Comparison of ENCODE assay signal across 8 cellular contexts in the genomic region with DNA sequence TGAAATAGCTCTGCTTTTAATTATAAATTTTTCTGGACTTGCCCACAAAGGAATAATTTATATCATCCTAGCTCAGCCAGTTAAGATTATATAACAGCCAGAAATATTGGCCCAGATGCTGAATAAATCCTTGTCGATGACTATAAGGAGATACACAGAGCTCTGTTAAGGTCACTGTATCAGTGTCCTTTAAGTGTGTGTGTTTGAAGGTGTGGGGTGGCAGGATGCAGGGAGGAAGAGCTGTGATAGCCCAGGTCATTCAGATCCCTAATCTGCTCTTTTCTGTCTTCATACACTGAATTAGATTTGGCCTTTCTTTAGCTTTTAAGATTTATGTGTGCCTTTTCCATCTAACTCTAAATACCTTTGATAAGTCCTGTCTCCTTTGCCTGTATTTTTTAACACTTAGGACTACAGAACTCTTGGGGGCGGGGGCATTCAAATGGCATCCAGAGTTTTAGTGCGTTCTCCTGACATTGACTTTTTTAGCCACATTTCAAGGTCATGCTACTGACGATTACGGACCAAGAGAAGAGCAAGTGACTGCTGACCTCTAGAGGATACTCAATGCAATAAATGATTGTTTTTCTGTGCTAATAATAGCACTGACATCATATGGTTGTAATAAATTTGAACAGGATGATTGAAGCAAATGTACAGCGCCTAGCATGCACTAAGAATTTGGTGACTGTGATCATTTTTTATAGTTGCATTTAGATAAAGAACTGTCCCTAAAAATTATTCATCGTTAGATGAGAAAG.
A peak's percentile ranks its signal among the peaks of the same experiment; 100 is the strongest.
DNase-seq lines count a peak whose midpoint lies in the region; ATAC-seq, FAIRE-seq and TF ChIP-seq lines count a peak whose summit lies in the region.

No MANE protein-coding gene starts in this region.

- H3K36me3 Mint-ChIP-seq in Calu3 (ENCODE audit: insufficient read depth, unreplicated experiment) = no peaks in the 10 kb centered on the region
- H3K36me3 Mint-ChIP-seq in activated naive CD8-positive, alpha-beta T cell treated with anti-CD3 and anti-CD28 coated beads for 36 hours = no peaks in the 10 kb centered on the region

- CTCF ChIA-PET in HEK293 (lab: Yijun Ruan, JAX) (interaction anchor here (0.6 to 1.3 kb wide), 9 partner anchors 8 to 1498 kb away, joined by 3 to 6 read pairs (median 3); no protein-coding TSS in a partner anchor), Calu3 (lab: Charles Lee) (no interaction called here)

- peak; percentile 92 for ATAC-seq in GM18502 (IDR thresholded peaks at IDR 0.05; ENCODE audit: poor library complexity, unreplicated experiment)

- intact Hi-C loops in Calu3 (cut with micrococcal nuclease; ENCODE audit: unreplicated experiment) = no loop called here

- H3K4me3 ChIP-seq in HEK293 (ENCODE audit: low read depth, low read length) (no peak overlapping the region), astrocyte of the spinal cord (ENCODE audit: low read depth, low read length) (no peak overlapping the region), keratinocyte (ENCODE audit: control insufficient read depth in 2 of 3, extremely low read depth in 1 of 3, insufficient read depth in 2 of 3, low read depth in 1 of 3, low read length in 3 of 3) (no peak overlapping the region)

- H3K4me1 Mint-ChIP-seq in Calu3 (ENCODE audit: low read depth, unreplicated experiment) = no peaks in the 10 kb centered on the region
- no peaks in the 10 kb centered on the region for H3K4me1 Mint-ChIP-seq in activated naive CD8-positive, alpha-beta T cell treated with anti-CD3 and anti-CD28 coated beads for 36 hours

- H3K4me1 ChIP-seq in HEK293 (ENCODE audit: control insufficient read depth, insufficient read depth, low read length) = no peaks in the 10 kb centered on the region
- H3K4me1 ChIP-seq in keratinocyte (ENCODE audit: control insufficient read depth, extremely low read depth, insufficient read depth, low read length) = no peaks in the 10 kb centered on the region

- H3K9me3 ChIP-seq in HEK293 (ENCODE audit: control insufficient read depth, insufficient read depth, low read depth, low read length) (no peaks in the 10 kb centered on the region), keratinocyte (ENCODE audit: control insufficient read depth, low read depth, low read length) (no peaks in the 10 kb centered on the region)

- in situ Hi-C loops in astrocyte of the spinal cord (cut with HindIII; ENCODE audit: low sequenced_read_pairs) = no loop called here

- peak; percentile 66 for DNase-seq in NAMALWA (ENCODE audit: low spot score)
- DNase-seq in astrocyte of the spinal cord (ENCODE audit: low read depth, low spot score) = peak; percentile 16
- no peak for DNase-seq in keratinocyte (ENCODE audit: low read depth, low spot score)
- no peak for DNase-seq in Calu3
- DNase-seq in activated CD4-positive, alpha-beta T cell treated with anti-CD3 and anti-CD28 coated beads, Interleukin-2, amount 50 U/mL, for 48 hours = no peak
- no peak for DNase-seq in activated naive CD8-positive, alpha-beta T cell treated with anti-CD3 and anti-CD28 coated beads for 36 hours

- no peaks in the 10 kb centered on the region for H3K9me1 ChIP-seq in keratinocyte (ENCODE audit: control insufficient read depth, extremely low read depth, insufficient read depth, low read length)

- no peaks in the 10 kb centered on the region for H4K20me1 ChIP-seq in keratinocyte (ENCODE audit: control insufficient read depth, extremely low read depth, insufficient read depth, low read length)

- no peak overlapping the region for H3K9ac ChIP-seq in keratinocyte (ENCODE audit: control insufficient read depth, extremely low read depth, insufficient read depth, low read length)

- no peak overlapping the region for H2AFZ ChIP-seq in keratinocyte (ENCODE audit: control insufficient read depth, low read length)

- H3K4me3 Mint-ChIP-seq in Calu3 (ENCODE audit: low read depth, unreplicated experiment) = no peak overlapping the region
- no peak overlapping the region for H3K4me3 Mint-ChIP-seq in activated naive CD8-positive, alpha-beta T cell treated with anti-CD3 and anti-CD28 coated beads for 36 hours

- peaks cover 8% of the 10 kb centered on the region for H3K27me3 Mint-ChIP-seq in Calu3 (ENCODE audit: unreplicated experiment)
- peaks cover 12% of the 10 kb centered on the region for H3K27me3 Mint-ChIP-seq in activated naive CD8-positive, alpha-beta T cell treated with anti-CD3 and anti-CD28 coated beads for 36 hours

- H3K9me3 Mint-ChIP-seq in Calu3 (ENCODE audit: low read depth, unreplicated experiment) = no peaks in the 10 kb centered on the region
- H3K9me3 Mint-ChIP-seq in activated naive CD8-positive, alpha-beta T cell treated with anti-CD3 and anti-CD28 coated beads for 36 hours = no peaks in the 10 kb centered on the region

- peak; percentile 74 for FAIRE-seq in keratinocyte (lab: Jason Lieb, UNC)

- no peak overlapping the region for H3K4me2 ChIP-seq in keratinocyte (ENCODE audit: control insufficient read depth, extremely low read depth, insufficient read depth, low read depth, low read length)

- dilution Hi-C loops in keratinocyte (cut with MboI; ENCODE audit: extremely low pct_ligation_motif_present, low sequenced_read_pairs) = no loop called here

- POLR2A ChIA-PET in HEK293 (lab: Yijun Ruan, JAX) = no interaction called here

- BruUV-seq in Calu3 (replicated peaks; lab: Mats Ljungman, UMichigan) = no TSS peak

- TF ChIP-seq CTCF in HEK293 (tag by site-specific recombination; IDR thresholded peaks at IDR 0.05) (no peak), astrocyte of the spinal cord (IDR thresholded peaks at IDR 0.05; ENCODE audit: low read depth, low read length) (peak; percentile 33), keratinocyte (optimal IDR thresholded peaks at IDR 0.05 in 1 of 3, IDR thresholded peaks at IDR 0.05 in 1 of 3, conservative IDR thresholded peaks at IDR 0.05 in 1 of 3; ENCODE audit: extremely low read depth in 1 of 3, insufficient read depth in 2 of 3, low read length in 3 of 3) (peak; percentile 31 to 40 (median 38)), Calu3 (IDR thresholded peaks at IDR 0.05; ENCODE audit: unreplicated experiment) (no peak)

- no peak overlapping the region for H3K27ac Mint-ChIP-seq in Calu3 (ENCODE audit: unreplicated experiment)
- H3K27ac Mint-ChIP-seq in activated naive CD8-positive, alpha-beta T cell treated with anti-CD3 and anti-CD28 coated beads for 36 hours = no peak overlapping the region

- H3K36me3 ChIP-seq in HEK293 (ENCODE audit: control insufficient read depth in 2 of 2, insufficient read depth in 1 of 2, low read length in 2 of 2) (no peaks in the 10 kb centered on the region), keratinocyte (ENCODE audit: control insufficient read depth in 2 of 2, extremely low read depth in 1 of 2, insufficient read depth in 2 of 2, low read length in 2 of 2) (no peaks in the 10 kb centered on the region)

- no peaks in the 10 kb centered on the region for H3K27me3 ChIP-seq in keratinocyte (ENCODE audit: control insufficient read depth, extremely low read depth, insufficient read depth, low read length)

- H3K27ac ChIP-seq in HEK293 (ENCODE audit: extremely low read depth, low read depth, low read length) (no peak overlapping the region), keratinocyte (ENCODE audit: control insufficient read depth, insufficient read depth, low read length) (no peak overlapping the region)

- H3K79me2 ChIP-seq in keratinocyte (ENCODE audit: control insufficient read depth, insufficient read depth, low read length) = no peaks in the 10 kb centered on the region

TF ChIP-seq in HEK293, 187 proteins besides CTCF, POLR2A, EP300 and RAD21 (continues in another document):
- TF ChIP-seq, protein P1, sequence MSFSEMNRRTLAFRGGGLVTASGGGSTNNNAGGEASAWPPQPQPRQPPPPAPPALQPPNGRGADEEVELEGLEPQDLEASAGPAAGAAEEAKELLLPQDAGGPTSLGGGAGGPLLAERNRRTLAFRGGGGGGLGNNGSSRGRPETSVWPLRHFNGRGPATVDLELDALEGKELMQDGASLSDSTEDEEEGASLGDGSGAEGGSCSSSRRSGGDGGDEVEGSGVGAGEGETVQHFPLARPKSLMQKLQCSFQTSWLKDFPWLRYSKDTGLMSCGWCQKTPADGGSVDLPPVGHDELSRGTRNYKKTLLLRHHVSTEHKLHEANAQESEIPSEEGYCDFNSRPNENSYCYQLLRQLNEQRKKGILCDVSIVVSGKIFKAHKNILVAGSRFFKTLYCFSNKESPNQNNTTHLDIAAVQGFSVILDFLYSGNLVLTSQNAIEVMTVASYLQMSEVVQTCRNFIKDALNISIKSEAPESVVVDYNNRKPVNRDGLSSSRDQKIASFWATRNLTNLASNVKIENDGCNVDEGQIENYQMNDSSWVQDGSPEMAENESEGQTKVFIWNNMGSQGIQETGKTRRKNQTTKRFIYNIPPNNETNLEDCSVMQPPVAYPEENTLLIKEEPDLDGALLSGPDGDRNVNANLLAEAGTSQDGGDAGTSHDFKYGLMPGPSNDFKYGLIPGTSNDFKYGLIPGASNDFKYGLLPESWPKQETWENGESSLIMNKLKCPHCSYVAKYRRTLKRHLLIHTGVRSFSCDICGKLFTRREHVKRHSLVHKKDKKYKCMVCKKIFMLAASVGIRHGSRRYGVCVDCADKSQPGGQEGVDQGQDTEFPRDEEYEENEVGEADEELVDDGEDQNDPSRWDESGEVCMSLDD (tag by site-specific recombination; IDR thresholded peaks at IDR 0.05) = no peak
- TF ChIP-seq, protein P2, sequence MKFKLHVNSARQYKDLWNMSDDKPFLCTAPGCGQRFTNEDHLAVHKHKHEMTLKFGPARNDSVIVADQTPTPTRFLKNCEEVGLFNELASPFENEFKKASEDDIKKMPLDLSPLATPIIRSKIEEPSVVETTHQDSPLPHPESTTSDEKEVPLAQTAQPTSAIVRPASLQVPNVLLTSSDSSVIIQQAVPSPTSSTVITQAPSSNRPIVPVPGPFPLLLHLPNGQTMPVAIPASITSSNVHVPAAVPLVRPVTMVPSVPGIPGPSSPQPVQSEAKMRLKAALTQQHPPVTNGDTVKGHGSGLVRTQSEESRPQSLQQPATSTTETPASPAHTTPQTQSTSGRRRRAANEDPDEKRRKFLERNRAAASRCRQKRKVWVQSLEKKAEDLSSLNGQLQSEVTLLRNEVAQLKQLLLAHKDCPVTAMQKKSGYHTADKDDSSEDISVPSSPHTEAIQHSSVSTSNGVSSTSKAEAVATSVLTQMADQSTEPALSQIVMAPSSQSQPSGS (tag by site-specific recombination; IDR thresholded peaks at IDR 0.05; ENCODE audit: low read depth) = peak; percentile 65
- TF ChIP-seq ZNF324 (tag by site-specific recombination; IDR thresholded peaks at IDR 0.05) (no peak), ZNF629 (tag by site-specific recombination; IDR thresholded peaks at IDR 0.05) (peak; percentile 52; the same call in 1 of the 2 replicates), ZNF660 (tag by site-specific recombination; IDR thresholded peaks at IDR 0.05) (0 out of 2 replicates have a peak, but pooled peaks have one; percentile 25), ZNF654 (tag by site-specific recombination; IDR thresholded peaks at IDR 0.05; ENCODE audit: low read depth) (peak; percentile 76)

Comparison
In these comparisons a context has a peak if more than half of its experiments do, and no peak if none do; other contexts are left out.
1. CTCF ChIP-seq: peak in astrocyte of the spinal cord (single experiment) and keratinocyte (3 of 3); none in HEK293 (single experiment) and Calu3 (single experiment).
2. DNase-seq: peak in NAMALWA (single experiment) and astrocyte of the spinal cord (single experiment); none in keratinocyte (single experiment), Calu3 (single experiment), activated CD4-positive, alpha-beta T cell treated with anti-CD3 and anti-CD28 coated beads, Interleukin-2, amount 50 U/mL, for 48 hours (0 of 2) and activated naive CD8-positive, alpha-beta T cell treated with anti-CD3 and anti-CD28 coated beads for 36 hours (single experiment).